In genomic region chr1:111228748-111229126, GRCh38 we compare ENCODE assay signal across 1 cellular context.
TF ChIP-seq lines count a peak whose summit lies in the region.

No MANE protein-coding gene starts in this region.

TF ChIP-seq in IMR-90, 13 proteins besides CTCF, POLR2A, EP300 and RAD21:
- no peak for TF ChIP-seq MAFK (IDR thresholded peaks at IDR 0.05; ENCODE audit: low read depth, low read length)
- TF ChIP-seq SMC3 (IDR thresholded peaks at IDR 0.05; ENCODE audit: low read depth, low read length), result no peak
- no peak for TF ChIP-seq FOS (IDR thresholded peaks at IDR 0.05; ENCODE audit: low read depth, low read length)
- TF ChIP-seq CHD1 (IDR thresholded peaks at IDR 0.05; ENCODE audit: low read depth, low read length), result no peak
- TF ChIP-seq BHLHE40 (IDR thresholded peaks at IDR 0.05; ENCODE audit: low read depth, low read length), result no peak
- no peak for TF ChIP-seq NFE2L2 (IDR thresholded peaks at IDR 0.05; ENCODE audit: low read depth, low read length)
- no peak for TF ChIP-seq CEBPB (IDR thresholded peaks at IDR 0.05; ENCODE audit: low read depth, low read length)
- no peak for TF ChIP-seq RFX5 (IDR thresholded peaks at IDR 0.05; ENCODE audit: low read depth, low read length)
- no peak for TF ChIP-seq MAZ (IDR thresholded peaks at IDR 0.05; ENCODE audit: borderline replicate concordance, low read depth, low read length)
- TF ChIP-seq RCOR1 (IDR thresholded peaks at IDR 0.05; ENCODE audit: insufficient replicate concordance, low read length), result no peak
- TF ChIP-seq USF2 (IDR thresholded peaks at IDR 0.05; ENCODE audit: low read depth, low read length), result no peak
- TF ChIP-seq ELK1 (IDR thresholded peaks at IDR 0.05; ENCODE audit: borderline replicate concordance, low read depth, low read length), result no peak
- no peak for TF ChIP-seq MXI1 (IDR thresholded peaks at IDR 0.05; ENCODE audit: borderline replicate concordance, low read depth, low read length)
